In genomic region chr5:67681703-67682102, GRCh38 we compare ENCODE assay signal across 35 cellular contexts.
"Had no signal": no experiment of that assay in that cellular context is flagged by ENCODE, and none has a peak within 500 bp of the region (broad histone marks: within the 10 kb centered on the region; RNA-seq: fewer than 3 reads in every experiment).

No MANE protein-coding gene starts in this region.

- H3K27me3 ChIP-seq: MG63 had no signal

- H3K36me3 ChIP-seq: MG63 had no signal

- H3K27ac ChIP-seq: KMS-11 had no signal

- DNase-seq: Karpas-422, Kasumi-1, KBM-7, KG1, MG63, MM.1S, MV-4-11, NCI-H1048, NCI-H1092, NCI-H1092 treated with DMSO at 0.1 percent for 48 hours, NCI-H1105, NCI-H1105 treated with DMSO at 0.1 percent for 48 hours, NCI-H1417, NCI-H1417 treated with DMSO at 0.1 percent for 48 hours, NCI-H1436, NCI-H1436 treated with DMSO at 0.1 percent for 48 hours, NCI-H146, NCI-H1694, NCI-H1694 treated with DMSO at 0.1 percent for 48 hours, NCI-H187, NCI-H187 treated with DMSO at 0.1 percent for 48 hours, NCI-H1930, NCI-H2029, NCI-H2029 treated with DMSO at 0.1 percent for 48 hours, NCI-H2081, NCI-H2081 treated with DMSO at 0.1 percent for 48 hours, NCI-H2107, NCI-H2171, NCI-H2171 treated with DMSO at 0.1 percent for 48 hours, NCI-H2227 treated with DMSO at 0.1 percent for 48 hours, NCI-H226, NCI-H345, NCI-H446, NCI-H446 treated with DMSO at 0.1 percent for 48 hours had no signal

- H3K4me3 ChIP-seq: MG63 had no signal

- H3K9me3 ChIP-seq: MG63 had no signal
